ENCODE assay signal across 15 cellular contexts in genomic region chr21:42983102-42983501, GRCh38. TPM values are rescaled to one million over a fixed set of nuclear protein-coding genes. Genes with fewer than 3 reads are reported as not detected.
DNase-seq lines count a peak whose midpoint lies in the region; ATAC-seq, FAIRE-seq and TF ChIP-seq lines count a peak whose summit lies in the region.
"Had no signal": no experiment of that assay in that cellular context is flagged by ENCODE, and none has a peak within 500 bp of the region (broad histone marks: within the 10 kb centered on the region; RNA-seq: fewer than 3 reads in every experiment).

No MANE protein-coding gene starts in this region.

- H3K4me2 ChIP-seq in Loucy (ENCODE audit: low read depth, low read length, poor library complexity, severe bottlenecking) = peak overlapping the region; percentile 71

- POLR2A ChIA-PET in activated CD4-positive, alpha-beta T cell treated with anti-CD3 and anti-CD28 coated beads for 36 hours (lab: Charles Lee) = no interaction called here

- no peak overlapping the region for H2AFZ ChIP-seq in Loucy (ENCODE audit: low read length)

- no peaks in the 10 kb centered on the region for H3K9me3 Mint-ChIP-seq in activated CD4-positive, alpha-beta T cell treated with anti-CD3 and anti-CD28 coated beads for 36 hours (ENCODE audit: low read depth)
- H3K9me3 Mint-ChIP-seq in activated naive CD8-positive, alpha-beta T cell treated with anti-CD3 and anti-CD28 coated beads for 36 hours = no peaks in the 10 kb centered on the region
- H3K9me3 Mint-ChIP-seq in nephron progenitor cell = peaks cover 12% of the 10 kb centered on the region

- FAIRE-seq in kidney (lab: Jason Lieb, UNC) = no peak

- H3K9me2 ChIP-seq in Loucy (replicated peaks; ENCODE audit: low read depth, low read length) = no peaks in the 10 kb centered on the region

- DNase-seq in activated CD4-positive, alpha-beta T cell treated with anti-CD3 and anti-CD28 coated beads for 36 hours = peak; percentile 19
- DNase-seq in activated CD4-positive, alpha-beta T cell treated with anti-CD3 and anti-CD28 coated beads, Interleukin-2, amount 50 U/mL, for 4 hours = no peak
- DNase-seq in activated naive CD8-positive, alpha-beta T cell treated with anti-CD3 and anti-CD28 coated beads for 36 hours = no peak
- DNase-seq in nephron progenitor cell (no peak), iPS-NIHi11 (ENCODE audit: low spot score) (no peak), kidney (no peak)
- DNase-seq: ACHN; amygdala; foreskin keratinocyte; MV-4-11; NCI-H446 treated with DMSO at 0.1 percent for 48 hours; stimulated activated CD4-positive, alpha-beta T cell treated with anti-CD3 and anti-CD28 coated beads, Interleukin-1b, Interleukin-23, amount 100 ng/mL, for 48 hours; upper lobe of left lung had no signal

- H3K27ac Mint-ChIP-seq in activated CD4-positive, alpha-beta T cell treated with anti-CD3 and anti-CD28 coated beads for 36 hours = peak overlapping the region; percentile 5
- H3K27ac Mint-ChIP-seq in activated naive CD8-positive, alpha-beta T cell treated with anti-CD3 and anti-CD28 coated beads for 36 hours = peak overlapping the region; percentile 30
- H3K27ac Mint-ChIP-seq in nephron progenitor cell = peak overlapping the region; percentile 75

- H3K9me3 ChIP-seq in Loucy (ENCODE audit: insufficient read depth, low read depth, low read length) (no peaks in the 10 kb centered on the region), kidney (ENCODE audit: control insufficient read depth in 1 of 2, low read length in 2 of 2) (no peaks in the 10 kb centered on the region)
- H3K9me3 ChIP-seq: upper lobe of left lung had no signal

- peaks cover 24% of the 10 kb centered on the region for H3K4me1 Mint-ChIP-seq in activated CD4-positive, alpha-beta T cell treated with anti-CD3 and anti-CD28 coated beads for 36 hours
- H3K4me1 Mint-ChIP-seq in activated naive CD8-positive, alpha-beta T cell treated with anti-CD3 and anti-CD28 coated beads for 36 hours = peaks cover 30% of the 10 kb centered on the region
- H3K4me1 Mint-ChIP-seq in nephron progenitor cell = peaks cover 45% of the 10 kb centered on the region

- H3K4me1 ChIP-seq in Loucy (ENCODE audit: insufficient read depth, low read length, poor library complexity, severe bottlenecking) = peaks cover 35% of the 10 kb centered on the region
- H3K4me1 ChIP-seq in kidney (ENCODE audit: control insufficient read depth in 1 of 2, insufficient read depth in 1 of 2, low read depth in 1 of 2, low read length in 2 of 2) = no peaks in the 10 kb centered on the region
- H3K4me1 ChIP-seq: foreskin keratinocyte had no signal

- H4K20me1 ChIP-seq in Loucy (ENCODE audit: insufficient read depth, low read length, poor library complexity, severe bottlenecking) = peaks cover 4% of the 10 kb centered on the region

- H3K4me3 ChIP-seq in Loucy (ENCODE audit: low read length, poor library complexity, severe bottlenecking) (peak overlapping the region; percentile 65), kidney (ENCODE audit: low read length in 2 of 2) (no peak overlapping the region)
- H3K4me3 ChIP-seq: upper lobe of left lung had no signal

- H3K79me2 ChIP-seq in Loucy (ENCODE audit: insufficient read depth, low read length) = peaks cover 76% of the 10 kb centered on the region

- intact Hi-C loops in activated CD4-positive, alpha-beta T cell treated with anti-CD3 and anti-CD28 coated beads for 36 hours (cut with DNase I, micrococcal nuclease) = no loop called here
- intact Hi-C loops in kidney (cut with DNase I) = no loop called here

- H3F3A ChIP-seq in Loucy (ENCODE audit: low read depth) = no peaks in the 10 kb centered on the region

- peak; percentile 80 for ATAC-seq in activated CD4-positive, alpha-beta T cell treated with anti-CD3 and anti-CD28 coated beads for 36 hours
- ATAC-seq in HG03432 (IDR thresholded peaks at IDR 0.05; ENCODE audit: unreplicated experiment) = no peak
- ATAC-seq: foreskin keratinocyte had no signal

- no peak overlapping the region for H3K4me3 Mint-ChIP-seq in activated CD4-positive, alpha-beta T cell treated with anti-CD3 and anti-CD28 coated beads for 36 hours
- no peak overlapping the region for H3K4me3 Mint-ChIP-seq in activated naive CD8-positive, alpha-beta T cell treated with anti-CD3 and anti-CD28 coated beads for 36 hours
- H3K4me3 Mint-ChIP-seq in nephron progenitor cell = peak overlapping the region; percentile 6

- CTCF ChIA-PET in activated CD4-positive, alpha-beta T cell treated with anti-CD3 and anti-CD28 coated beads for 36 hours (lab: Charles Lee) = no interaction called here

- H3K27ac ChIP-seq in kidney (ENCODE audit: low read depth in 2 of 2, low read length in 2 of 2) = no peak overlapping the region
- H3K27ac ChIP-seq: foreskin keratinocyte, upper lobe of left lung had no signal

- no peaks in the 10 kb centered on the region for H3K27me3 ChIP-seq in Loucy (ENCODE audit: insufficient read depth, low read length, poor library complexity, severe bottlenecking)
- H3K27me3 ChIP-seq: foreskin keratinocyte, upper lobe of left lung had no signal

- H3K36me3 Mint-ChIP-seq in activated CD4-positive, alpha-beta T cell treated with anti-CD3 and anti-CD28 coated beads for 36 hours (ENCODE audit: low read depth) = peaks cover 8% of the 10 kb centered on the region
- H3K36me3 Mint-ChIP-seq in activated naive CD8-positive, alpha-beta T cell treated with anti-CD3 and anti-CD28 coated beads for 36 hours = peaks cover 11% of the 10 kb centered on the region
- peaks cover 48% of the 10 kb centered on the region for H3K36me3 Mint-ChIP-seq in nephron progenitor cell (ENCODE audit: low read depth)

- no peaks in the 10 kb centered on the region for H3K27me3 Mint-ChIP-seq in activated CD4-positive, alpha-beta T cell treated with anti-CD3 and anti-CD28 coated beads for 36 hours
- no peaks in the 10 kb centered on the region for H3K27me3 Mint-ChIP-seq in activated naive CD8-positive, alpha-beta T cell treated with anti-CD3 and anti-CD28 coated beads for 36 hours
- H3K27me3 Mint-ChIP-seq in nephron progenitor cell (ENCODE audit: low read depth, poor library complexity) = peaks cover 3% of the 10 kb centered on the region

- no peak for TF ChIP-seq CTCF in Loucy (conservative IDR thresholded peaks at IDR 0.05; ENCODE audit: low read length)
- TF ChIP-seq CTCF in nephron progenitor cell (IDR thresholded peaks at IDR 0.05) = no peak
- no peak for TF ChIP-seq CTCF in kidney (IDR thresholded peaks at IDR 0.05; ENCODE audit: borderline replicate concordance, extremely low read depth, insufficient read depth)

- H3K9ac ChIP-seq in Loucy (ENCODE audit: low read depth, low read length, poor library complexity, severe bottlenecking) (peak overlapping the region; percentile 34), kidney (ENCODE audit: low read length in 2 of 2) (no peak overlapping the region)

- H3K36me3 ChIP-seq in Loucy (ENCODE audit: insufficient read depth, low read length) = no peaks in the 10 kb centered on the region
- H3K36me3 ChIP-seq in kidney (ENCODE audit: control insufficient read depth in 1 of 2, insufficient read depth in 2 of 2, low read length in 2 of 2) = no peaks in the 10 kb centered on the region

RNA-seq across cellular contexts. Expression of gene PKNOX1, which starts 8.7 kb away (rescaled TPM):
- 10 to 100 TPM; 13.4 to 14.8 TPM for total RNA-seq in activated CD4-positive, alpha-beta T cell treated with anti-CD3 and anti-CD28 coated beads for 36 hours
- 10 to 100 TPM; 17.8 to 18.5 TPM for total RNA-seq in activated naive CD8-positive, alpha-beta T cell treated with anti-CD3 and anti-CD28 coated beads for 36 hours
- 25.2 TPM for total RNA-seq in kidney
- 7.9 TPM for polyA plus RNA-seq in kidney (ENCODE audit: insufficient read depth, low read depth, low replicate concordance)

RNA-seq across cellular contexts. Expression of gene ERVH48-1, which starts 57.7 kb away (rescaled TPM):
- 1 to 10 TPM in 1 of 2 experiments, under 1 TPM in 1; 0.91 to 1.4 TPM for total RNA-seq in activated CD4-positive, alpha-beta T cell treated with anti-CD3 and anti-CD28 coated beads for 36 hours
- under 1 TPM; 0.23 to 0.32 TPM for total RNA-seq in activated naive CD8-positive, alpha-beta T cell treated with anti-CD3 and anti-CD28 coated beads for 36 hours
- total RNA-seq in kidney = not detected
- polyA plus RNA-seq in kidney (ENCODE audit: insufficient read depth, low read depth, low replicate concordance) = not detected
- total RNA-seq: foreskin keratinocyte had no signal

Comparison
In these comparisons a context has a peak if more than half of its experiments do, and no peak if none do; other contexts are left out.
1. H3K27ac Mint-ChIP-seq: peak in every context shown above with its lines; median percentile 75 in nephron progenitor cell; 30 in activated naive CD8-positive, alpha-beta T cell treated with anti-CD3 and anti-CD28 coated beads for 36 hours; 5 in activated CD4-positive, alpha-beta T cell treated with anti-CD3 and anti-CD28 coated beads for 36 hours.